25 cellular contexts compared by ENCODE assay signal in genomic region chr6:100339574-100340255, GRCh38.
"Had no signal": no experiment of that assay in that cellular context is flagged by ENCODE, and none has a peak within 500 bp of the region (broad histone marks: within the 10 kb centered on the region; RNA-seq: fewer than 3 reads in every experiment).

No MANE protein-coding gene starts in this region.

- H3K27me3 ChIP-seq: body of pancreas, heart left ventricle, left lung, neutrophil, thyroid gland, upper lobe of left lung, vagina had no signal

- H3K9me3 ChIP-seq: body of pancreas, heart left ventricle, left lung, neutrophil, thyroid gland, upper lobe of left lung, vagina had no signal

- ATAC-seq: activated naive CD4-positive, alpha-beta T cell treated with anti-CD3 and anti-CD28 coated beads, Interleukin-2, amount 50 U/mL, for 72 hours; activated T-cell treated with anti-CD3 and anti-CD28 coated beads, Interleukin-2, amount 50 U/mL, for 72 hours; body of pancreas; effector memory CD8-positive, alpha-beta T cell; heart left ventricle; left lung; stimulated activated memory B cell treated with anti-CD40 and anti-IgM and Interleukin-4, amounts not matched to agents 10 μg/mL and 1 μg/mL and 100 μg/mL, for 72 hours; stimulated activated naive CD8-positive, alpha-beta T cell treated with anti-CD3 and anti-CD28 coated beads, Interleukin-15, amount 100 ng/mL, for 72 hours had no signal

- DNase-seq: activated CD4-positive, alpha-beta T cell treated with anti-CD3 and anti-CD28 coated beads for 4 hours; activated CD4-positive, alpha-beta T cell treated with anti-CD3 and anti-CD28 coated beads, Interleukin-2, amount 50 U/mL, for 4 hours; activated naive CD4-positive, alpha-beta T cell; activated T-cell treated with anti-CD3 and anti-CD28 coated beads for 4 hours; activated T-cell treated with anti-CD3 and anti-CD28 coated beads, Interleukin-2, amount 50 U/mL, for 72 hours; cortex of kidney; effector memory CD8-positive, alpha-beta T cell; foreskin fibroblast; heart left ventricle; hypothalamus; immature natural killer cell; left lung; stimulated activated CD4-positive, alpha-beta T cell treated with anti-CD3 and anti-CD28 coated beads, Interleukin-1b, Interleukin-23, amount 100 ng/mL, for 48 hours; stimulated activated CD4-positive, alpha-beta T cell treated with anti-CD3 and anti-CD28 coated beads, Interleukin-4, amount 100 ng/mL, for 4 hours; stimulated activated CD8-positive, alpha-beta memory T cell treated with anti-CD3 and anti-CD28 coated beads, Interleukin-4, amount 100 ng/mL, for 48 hours; stimulated activated naive CD8-positive, alpha-beta T cell treated with anti-CD3 and anti-CD28 coated beads, Interleukin-15, amount 100 ng/mL, for 72 hours; thyroid gland; upper lobe of left lung had no signal

- H3K4me3 ChIP-seq: body of pancreas, heart left ventricle, left lung, lung, smooth muscle cell, thyroid gland, upper lobe of left lung, vagina had no signal

- H3K36me3 ChIP-seq: heart left ventricle, left lung, neutrophil, thyroid gland, upper lobe of left lung, vagina had no signal

- H3K4me1 ChIP-seq: body of pancreas, left lung, thyroid gland, upper lobe of left lung, vagina had no signal

- H3K4me2 ChIP-seq: smooth muscle cell had no signal

- H3K27ac ChIP-seq: body of pancreas, heart left ventricle, left lung, neutrophil, thyroid gland, upper lobe of left lung, vagina had no signal
